ENCODE assay signal across 9 cellular contexts in the genomic region with DNA sequence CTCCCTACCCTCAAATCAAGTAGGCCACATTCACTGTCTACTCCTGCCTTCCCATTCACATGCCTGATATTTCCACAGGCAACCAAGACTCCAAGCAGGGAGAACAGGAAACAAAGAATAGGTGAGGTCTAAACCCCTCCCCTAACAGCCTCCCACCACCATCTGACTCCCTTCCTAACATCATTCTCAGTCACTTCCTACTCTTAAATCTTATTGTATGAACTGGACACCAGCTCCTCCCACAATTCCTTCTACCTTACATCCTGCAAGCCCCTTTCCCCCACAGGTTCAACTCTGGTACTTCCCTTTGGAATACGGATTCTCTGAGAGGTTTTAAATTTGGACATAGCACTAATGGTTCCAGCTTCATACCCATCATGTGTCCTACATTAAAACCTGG. TPM values are rescaled to one million over a fixed set of nuclear protein-coding genes. Genes with fewer than 3 reads are reported as not detected.
DNase-seq lines count a peak whose midpoint lies in the region; ATAC-seq and TF ChIP-seq lines count a peak whose summit lies in the region.
"Had no signal": no experiment of that assay in that cellular context is flagged by ENCODE, and none has a peak within 500 bp of the region (broad histone marks: within the 10 kb centered on the region; RNA-seq: fewer than 3 reads in every experiment).

No MANE protein-coding gene starts in this region.

- no peak for DNase-seq in CD8-positive, alpha-beta T cell
- no peak for DNase-seq in NT2/D1 (ENCODE audit: low read depth, low spot score)
- DNase-seq in upper lobe of right lung = no peak
- no peak for DNase-seq in LoVo (ENCODE audit: low spot score)
- DNase-seq: activated gamma-delta T cell treated with Interleukin-2 at 50 U/mL for 16 hours, foreskin melanocyte, retina had no signal

- H3K27me3 ChIP-seq in CD8-positive, alpha-beta T cell (ENCODE audit: insufficient read depth, low read length) = no peaks in the 10 kb centered on the region
- H3K27me3 ChIP-seq in NT2/D1 (ENCODE audit: insufficient read depth, insufficient read length) (no peaks in the 10 kb centered on the region), iPS-20b (ENCODE audit: insufficient read depth, low read length) (no peaks in the 10 kb centered on the region), upper lobe of right lung (no peaks in the 10 kb centered on the region)

- CTCF ChIA-PET in CD8-positive, alpha-beta T cell (lab: Charles Lee) = interaction anchor here (0.8 to 1.7 kb wide), 5 partner anchors 36 to 163 kb away, joined by 3 to 13 read pairs (median 5); no protein-coding TSS in a partner anchor

- peaks cover 3% of the 10 kb centered on the region for H3K36me3 ChIP-seq in CD8-positive, alpha-beta T cell (ENCODE audit: insufficient read depth, low read length)
- H3K36me3 ChIP-seq in NT2/D1 (ENCODE audit: insufficient read depth, insufficient read length, low read length) = peaks cover 55% of the 10 kb centered on the region
- peaks cover 50% of the 10 kb centered on the region for H3K36me3 ChIP-seq in iPS-20b (ENCODE audit: insufficient read depth, low read depth, low read length)
- H3K36me3 ChIP-seq in upper lobe of right lung = peaks cover 24% of the 10 kb centered on the region

- TF ChIP-seq CTCF in CD8-positive, alpha-beta T cell (IDR thresholded peaks at IDR 0.05) = no peak
- TF ChIP-seq CTCF in upper lobe of right lung (IDR thresholded peaks at IDR 0.05) = no peak

- peak overlapping the region; percentile 45 for H3K27ac Mint-ChIP-seq in CD8-positive, alpha-beta T cell

- intact Hi-C loops in CD8-positive, alpha-beta T cell (cut with DNase I, micrococcal nuclease) = loop anchor here (2.0 kb wide), 2 partner anchors 75 kb away; partner anchors contain the start of genes ABCF1 (in 1 of the 2) and TUBB (in 1 of the 2)
- intact Hi-C loops in upper lobe of right lung (cut with DNase I) = no loop called here

- H3K4me1 ChIP-seq in CD8-positive, alpha-beta T cell (ENCODE audit: insufficient read depth, low read length) = peaks cover 27% of the 10 kb centered on the region
- H3K4me1 ChIP-seq in NT2/D1 (ENCODE audit: insufficient read depth, insufficient read length) (no peaks in the 10 kb centered on the region), iPS-20b (ENCODE audit: insufficient read depth, low read length) (peaks cover 5% of the 10 kb centered on the region; the same call in 1 of the 2 replicates), upper lobe of right lung (peaks cover 6% of the 10 kb centered on the region)

- H3K4me3 ChIP-seq in CD8-positive, alpha-beta T cell (ENCODE audit: low read depth, low read length) = no peak overlapping the region
- H3K4me3 ChIP-seq in NT2/D1 (ENCODE audit: insufficient read length, low read depth) (peak overlapping the region; percentile 10), iPS-20b (ENCODE audit: low read length) (peak overlapping the region; percentile 89), upper lobe of right lung (no peak overlapping the region)

- ATAC-seq in CD8-positive, alpha-beta T cell = no peak
- ATAC-seq in upper lobe of right lung = no peak
- no peak for ATAC-seq in activated CD4-positive, CD25-positive, alpha-beta regulatory T cell treated with anti-CD3 and anti-CD28 coated beads, Interleukin-2, amount 50 U/mL, for 24 hours

- POLR2A ChIA-PET in CD8-positive, alpha-beta T cell (lab: Charles Lee) = interaction anchor here (0.6 to 2.3 kb wide), 7 partner anchors 13 to 166 kb away, joined by 3 to 17 read pairs (median 3); partner anchors contain the start of genes ATAT1, MRPS18B and PPP1R10

- H3K9ac ChIP-seq in NT2/D1 (ENCODE audit: insufficient read length, low read depth) = peak overlapping the region; percentile 63
- peak overlapping the region; percentile 51; the same call in 1 of the 2 replicates for H3K9ac ChIP-seq in iPS-20b (ENCODE audit: low read depth, low read length)

- H3K4me1 Mint-ChIP-seq in CD8-positive, alpha-beta T cell (ENCODE audit: low read depth) = peaks cover 36% of the 10 kb centered on the region

- H3K27ac ChIP-seq in CD8-positive, alpha-beta T cell (ENCODE audit: low read depth, low read length) = no peak overlapping the region
- H3K27ac ChIP-seq in iPS-20b (ENCODE audit: low read length) = no peak overlapping the region
- H3K27ac ChIP-seq in upper lobe of right lung = no peak overlapping the region

- H3K36me3 Mint-ChIP-seq in CD8-positive, alpha-beta T cell = peaks cover 34% of the 10 kb centered on the region

- no peaks in the 10 kb centered on the region for H3K27me3 Mint-ChIP-seq in CD8-positive, alpha-beta T cell (ENCODE audit: low read depth)

- no peaks in the 10 kb centered on the region for H3K9me3 Mint-ChIP-seq in CD8-positive, alpha-beta T cell

- peak overlapping the region; percentile 86 for H3K4me3 Mint-ChIP-seq in CD8-positive, alpha-beta T cell

- H3K9me3 ChIP-seq in CD8-positive, alpha-beta T cell (ENCODE audit: low read length) = no peaks in the 10 kb centered on the region
- no peaks in the 10 kb centered on the region for H3K9me3 ChIP-seq in NT2/D1 (ENCODE audit: insufficient read depth, low read length)
- H3K9me3 ChIP-seq in iPS-20b (ENCODE audit: insufficient read depth, low read depth, low read length) = no peaks in the 10 kb centered on the region
- H3K9me3 ChIP-seq in upper lobe of right lung = no peaks in the 10 kb centered on the region

RNA-seq across cellular contexts. Expression of gene C6orf136, which starts 0.9 kb away (rescaled TPM):
- total RNA-seq in CD8-positive, alpha-beta T cell = 10 to 100 TPM; 31.4 to 36.0 TPM
- total RNA-seq in upper lobe of right lung = 22.8 TPM

RNA-seq across cellular contexts. Expression of gene ATAT1, which starts 19.3 kb away (rescaled TPM):
- total RNA-seq in CD8-positive, alpha-beta T cell = 1 to 10 TPM; 4.2 to 6.8 TPM
- 7.8 TPM for total RNA-seq in upper lobe of right lung

RNA-seq across cellular contexts. Expression of gene DHX16, which starts 26.8 kb away (rescaled TPM):
- total RNA-seq in CD8-positive, alpha-beta T cell = 10 to 100 TPM; 15.8 to 17.9 TPM
- total RNA-seq in upper lobe of right lung = 27.4 TPM

RNA-seq across cellular contexts. Expression of gene MRPS18B, which starts 28.3 kb away (rescaled TPM):
- total RNA-seq in CD8-positive, alpha-beta T cell = 10 to 100 TPM; 13.5 to 16.4 TPM
- 48.9 TPM for total RNA-seq in upper lobe of right lung

RNA-seq across cellular contexts. Expression of gene PPP1R10, which starts 28.9 kb away (rescaled TPM):
- total RNA-seq in CD8-positive, alpha-beta T cell = 10 to 100 TPM; 85.5 to 95.4 TPM
- total RNA-seq in upper lobe of right lung = 68.3 TPM

Comparison
In these comparisons a context has a peak if more than half of its experiments do, and no peak if none do; other contexts are left out.
1. H3K4me3 ChIP-seq: peak in NT2/D1 (single experiment) and iPS-20b (single experiment); none in CD8-positive, alpha-beta T cell (single experiment) and upper lobe of right lung (single experiment).